Comparison of ENCODE assay signal across 17 cellular contexts in the genomic region with DNA sequence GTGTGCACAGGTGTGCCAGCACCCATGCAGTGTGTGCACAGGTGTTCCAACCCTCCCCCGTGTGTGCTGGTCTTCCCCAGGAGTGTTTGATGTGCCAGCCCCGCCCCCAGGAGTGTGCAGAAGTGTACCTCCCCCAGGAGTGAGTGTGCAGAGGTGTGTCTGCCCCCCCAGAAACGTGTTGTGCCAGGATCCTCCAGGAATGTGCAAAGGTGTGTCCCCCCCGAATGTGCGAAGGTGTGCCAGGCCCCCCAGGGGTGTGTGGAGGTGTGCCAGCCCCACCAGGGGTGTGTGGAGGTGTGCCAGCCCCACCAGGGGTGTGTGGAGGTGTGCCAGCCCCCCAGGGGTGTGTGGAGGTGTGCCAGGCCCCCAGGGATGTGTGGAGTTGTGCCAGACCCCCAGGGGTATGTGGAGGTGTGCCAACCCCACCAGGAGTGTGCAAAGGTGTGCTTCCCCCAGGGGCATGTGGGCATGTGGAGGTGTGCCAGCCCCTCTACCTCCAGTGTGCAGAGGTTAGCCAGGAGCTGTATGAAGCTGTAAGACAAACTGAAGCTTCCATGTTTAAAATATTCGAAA. TPM values are rescaled to one million over a fixed set of nuclear protein-coding genes. Genes with fewer than 3 reads are reported as not detected.
DNase-seq lines count a peak whose midpoint lies in the region; ATAC-seq and TF ChIP-seq lines count a peak whose summit lies in the region.
"Had no signal": no experiment of that assay in that cellular context is flagged by ENCODE, and none has a peak within 500 bp of the region (broad histone marks: within the 10 kb centered on the region; RNA-seq: fewer than 3 reads in every experiment).

No MANE protein-coding gene starts in this region.

- H3K27me3 Mint-ChIP-seq in activated naive CD8-positive, alpha-beta T cell treated with anti-CD3 and anti-CD28 coated beads, Interleukin-2, amount 50 U/mL, for 24 hours = no peaks in the 10 kb centered on the region
- H3K27me3 Mint-ChIP-seq in activated naive CD8-positive, alpha-beta T cell treated with anti-CD3 and anti-CD28 coated beads for 36 hours = no peaks in the 10 kb centered on the region
- peaks cover 4% of the 10 kb centered on the region for H3K27me3 Mint-ChIP-seq in activated CD4-positive, alpha-beta T cell treated with anti-CD3 and anti-CD28 coated beads, Interleukin-2, amount 10 ng/mL, durations not matched to agents 24 days and 14 days

- peaks cover 15% of the 10 kb centered on the region for H3K4me1 Mint-ChIP-seq in activated naive CD8-positive, alpha-beta T cell treated with anti-CD3 and anti-CD28 coated beads, Interleukin-2, amount 50 U/mL, for 24 hours
- H3K4me1 Mint-ChIP-seq in activated naive CD8-positive, alpha-beta T cell treated with anti-CD3 and anti-CD28 coated beads for 36 hours = peaks cover 4% of the 10 kb centered on the region
- peaks cover 8% of the 10 kb centered on the region for H3K4me1 Mint-ChIP-seq in activated CD4-positive, alpha-beta T cell treated with anti-CD3 and anti-CD28 coated beads, Interleukin-2, amount 10 ng/mL, durations not matched to agents 24 days and 14 days

- no peaks in the 10 kb centered on the region for H3K36me3 ChIP-seq in HEK293 (ENCODE audit: control insufficient read depth in 2 of 2, insufficient read depth in 1 of 2, low read length in 2 of 2)
- H3K36me3 ChIP-seq in body of pancreas (replicated peaks in 1 of 2; ENCODE audit: insufficient read depth in 1 of 2, low read depth in 2 of 2) = no peaks in the 10 kb centered on the region

- ATAC-seq in activated naive CD8-positive, alpha-beta T cell treated with anti-CD3 and anti-CD28 coated beads, Interleukin-2, amount 50 U/mL, for 24 hours = peak; percentile 7
- peak; percentile 29 for ATAC-seq in body of pancreas
- ATAC-seq: A549; CD8-positive, alpha-beta T cell had no signal

- CTCF ChIA-PET in HEK293 (lab: Yijun Ruan, JAX) = interaction anchor here (0.7 to 1.2 kb wide), 2 partner anchors 65 to 97 kb away, joined by 3 read pairs; no protein-coding TSS in a partner anchor

- H3K36me3 Mint-ChIP-seq in activated naive CD8-positive, alpha-beta T cell treated with anti-CD3 and anti-CD28 coated beads, Interleukin-2, amount 50 U/mL, for 24 hours (ENCODE audit: low read depth) = no peaks in the 10 kb centered on the region
- no peaks in the 10 kb centered on the region for H3K36me3 Mint-ChIP-seq in activated naive CD8-positive, alpha-beta T cell treated with anti-CD3 and anti-CD28 coated beads for 36 hours
- H3K36me3 Mint-ChIP-seq in activated CD4-positive, alpha-beta T cell treated with anti-CD3 and anti-CD28 coated beads, Interleukin-2, amount 10 ng/mL, durations not matched to agents 24 days and 14 days (ENCODE audit: low read depth) = no peaks in the 10 kb centered on the region
- H3K36me3 Mint-ChIP-seq: CD8-positive, alpha-beta T cell had no signal

- H3K27ac ChIP-seq in HEK293 (ENCODE audit: extremely low read depth, low read depth, low read length) (no peak overlapping the region), body of pancreas (peak overlapping the region in 2 of 4 donors; percentile 48 to 52)
- H3K27ac ChIP-seq: 22Rv1, A549, GM23248, HL-60 had no signal

- DNase-seq in activated naive CD8-positive, alpha-beta T cell treated with anti-CD3 and anti-CD28 coated beads, Interleukin-2, amount 50 U/mL, for 24 hours = no peak
- no peak for DNase-seq in activated naive CD8-positive, alpha-beta T cell treated with anti-CD3 and anti-CD28 coated beads for 36 hours
- peak in 2 of 4 donors; percentile 20 to 30 for DNase-seq in body of pancreas
- peak; percentile 47 for DNase-seq in posterior vena cava (ENCODE audit: low spot score)
- DNase-seq in activated CD4-positive, alpha-beta T cell treated with anti-CD3 and anti-CD28 coated beads, Interleukin-2, amount 10 ng/mL, durations not matched to agents 24 days and 14 days = no peak
- DNase-seq in HuH-7.5 (ENCODE audit: low spot score) = no peak
- DNase-seq: AML-193; Calu3; CD8-positive, alpha-beta T cell; DMS 273 treated with DMSO at 0.1 percent for 48 hours; GM23248; HCEC 1CT; HFFc6 had no signal

- WGBS in body of pancreas, 2 donors = 43 to 64% methylated on average over 3 to 5 of the region's 6 CpGs

- TF ChIP-seq POLR2A in body of pancreas (IDR thresholded peaks at IDR 0.05) = no peak

- no peaks in the 10 kb centered on the region for H3K9me3 Mint-ChIP-seq in activated naive CD8-positive, alpha-beta T cell treated with anti-CD3 and anti-CD28 coated beads, Interleukin-2, amount 50 U/mL, for 24 hours
- no peaks in the 10 kb centered on the region for H3K9me3 Mint-ChIP-seq in activated naive CD8-positive, alpha-beta T cell treated with anti-CD3 and anti-CD28 coated beads for 36 hours
- no peaks in the 10 kb centered on the region for H3K9me3 Mint-ChIP-seq in activated CD4-positive, alpha-beta T cell treated with anti-CD3 and anti-CD28 coated beads, Interleukin-2, amount 10 ng/mL, durations not matched to agents 24 days and 14 days
- H3K9me3 Mint-ChIP-seq: CD8-positive, alpha-beta T cell; HFFc6 had no signal

- H3K4me1 ChIP-seq in HEK293 (ENCODE audit: control insufficient read depth, insufficient read depth, low read length) = peaks cover 6% of the 10 kb centered on the region
- peaks cover 41% of the 10 kb centered on the region for H3K4me1 ChIP-seq in body of pancreas

- no peaks in the 10 kb centered on the region for H3K9me3 ChIP-seq in HEK293 (ENCODE audit: control insufficient read depth, insufficient read depth, low read depth, low read length)
- no peaks in the 10 kb centered on the region for H3K9me3 ChIP-seq in body of pancreas
- H3K9me3 ChIP-seq: A549 had no signal

- no peak overlapping the region for H3K4me3 Mint-ChIP-seq in activated naive CD8-positive, alpha-beta T cell treated with anti-CD3 and anti-CD28 coated beads, Interleukin-2, amount 50 U/mL, for 24 hours
- H3K4me3 Mint-ChIP-seq in activated naive CD8-positive, alpha-beta T cell treated with anti-CD3 and anti-CD28 coated beads for 36 hours = no peak overlapping the region
- no peak overlapping the region for H3K4me3 Mint-ChIP-seq in activated CD4-positive, alpha-beta T cell treated with anti-CD3 and anti-CD28 coated beads, Interleukin-2, amount 10 ng/mL, durations not matched to agents 24 days and 14 days
- H3K4me3 Mint-ChIP-seq: CD8-positive, alpha-beta T cell; HFFc6 had no signal

- TF ChIP-seq CTCF in HEK293 (tag by site-specific recombination; IDR thresholded peaks at IDR 0.05) = no peak
- TF ChIP-seq CTCF in body of pancreas (IDR thresholded peaks at IDR 0.05) = no peak

- intact Hi-C loops in body of pancreas (cut with DNase I) (no loop called here), posterior vena cava (cut with DNase I) (no loop called here)
- intact Hi-C loops in activated CD4-positive, alpha-beta T cell treated with anti-CD3 and anti-CD28 coated beads, Interleukin-2, amount 10 ng/mL, durations not matched to agents 24 days and 14 days (cut with micrococcal nuclease) = no loop called here

- no peaks in the 10 kb centered on the region for H3K27me3 ChIP-seq in body of pancreas

- H3K4me3 ChIP-seq in HEK293 (ENCODE audit: low read depth, low read length) (no peak overlapping the region), body of pancreas (no peak overlapping the region)
- H3K4me3 ChIP-seq: A549, GM23248 had no signal

- POLR2A ChIA-PET in HEK293 (lab: Yijun Ruan, JAX) = no interaction called here

- H3K27ac Mint-ChIP-seq in activated naive CD8-positive, alpha-beta T cell treated with anti-CD3 and anti-CD28 coated beads, Interleukin-2, amount 50 U/mL, for 24 hours = no peak overlapping the region
- no peak overlapping the region for H3K27ac Mint-ChIP-seq in activated naive CD8-positive, alpha-beta T cell treated with anti-CD3 and anti-CD28 coated beads for 36 hours
- no peak overlapping the region for H3K27ac Mint-ChIP-seq in activated CD4-positive, alpha-beta T cell treated with anti-CD3 and anti-CD28 coated beads, Interleukin-2, amount 10 ng/mL, durations not matched to agents 24 days and 14 days
- H3K27ac Mint-ChIP-seq: CD8-positive, alpha-beta T cell; HFFc6 had no signal

TF ChIP-seq in HEK293, 187 proteins besides CTCF, POLR2A, EP300 and RAD21:
- TF ChIP-seq EGR2 (tag by site-specific recombination; IDR thresholded peaks at IDR 0.05; ENCODE audit: low read depth) (peak; percentile 34; the same call in 1 of the 2 replicates), ZNF670 (tag by site-specific recombination; IDR thresholded peaks at IDR 0.05; ENCODE audit: low read depth) (no peak), ZFHX2 (tag by site-specific recombination; conservative IDR thresholded peaks at IDR 0.05) (peak; percentile 27; the same call in 1 of the 2 replicates), GLIS1 (tag by site-specific recombination; IDR thresholded peaks at IDR 0.05) (peak; percentile 100)
TF ChIP-seq in HEK293: peak in this region for 3.

RNA-seq across cellular contexts. Expression of a gene that starts 33.2 kb away (rescaled TPM):
- under 1 TPM; 0.12 to 0.25 TPM for total RNA-seq in activated naive CD8-positive, alpha-beta T cell treated with anti-CD3 and anti-CD28 coated beads for 36 hours
- 10 to 100 TPM; 18.5 to 21.5 TPM for total RNA-seq in body of pancreas
- total RNA-seq in posterior vena cava = 10 to 100 TPM; 25.8 to 30.1 TPM
- total RNA-seq in activated CD4-positive, alpha-beta T cell treated with anti-CD3 and anti-CD28 coated beads, Interleukin-2, amount 10 ng/mL, durations not matched to agents 24 days and 14 days = 0.16 and 0.36 TPM in 2 replicates

Comparison
In these comparisons a context has a peak if more than half of its experiments do, and no peak if none do; other contexts are left out.
1. RNA of a gene that starts 33.2 kb away (total RNA-seq): 25.8 to 30.1 TPM in posterior vena cava and 18.5 to 21.5 TPM in body of pancreas; 0.12 to 0.25 TPM in activated naive CD8-positive, alpha-beta T cell treated with anti-CD3 and anti-CD28 coated beads for 36 hours and 0.16 to 0.36 TPM in activated CD4-positive, alpha-beta T cell treated with anti-CD3 and anti-CD28 coated beads, Interleukin-2, amount 10 ng/mL, durations not matched to agents 24 days and 14 days; every median in the first group is over 10 times any median in the second.